ENCODE assay signal across 1 cellular context in genomic region chr22:43182726-43183125, GRCh38.
A peak's percentile ranks its signal among the peaks of the same experiment; 100 is the strongest.
TF ChIP-seq lines count a peak whose summit lies in the region.

No MANE protein-coding gene starts in this region.

TF ChIP-seq in K562, 482 proteins besides CTCF, POLR2A, EP300 and RAD21:
- TF ChIP-seq ARID3A (IDR thresholded peaks at IDR 0.05; ENCODE audit: borderline replicate concordance, low read depth, low read length) (no peak), NELFE (IDR thresholded peaks at IDR 0.05; ENCODE audit: insufficient read depth, insufficient read length) (no peak), POLR2G (IDR thresholded peaks at IDR 0.05; ENCODE audit: low read depth, low read length) (peak; percentile 42), ZC3H4 (CRISPR knock-in tag; IDR thresholded peaks at IDR 0.05; ENCODE audit: borderline replicate concordance) (0 out of 2 replicates have a peak, but pooled peaks have one; percentile 24), RBFOX2 (IDR thresholded peaks at IDR 0.05; ENCODE audit: low read depth, low read length) (peak; percentile 46; the same call in 1 of the 2 replicates)
